1 cellular context compared by ENCODE assay signal in the genomic region with DNA sequence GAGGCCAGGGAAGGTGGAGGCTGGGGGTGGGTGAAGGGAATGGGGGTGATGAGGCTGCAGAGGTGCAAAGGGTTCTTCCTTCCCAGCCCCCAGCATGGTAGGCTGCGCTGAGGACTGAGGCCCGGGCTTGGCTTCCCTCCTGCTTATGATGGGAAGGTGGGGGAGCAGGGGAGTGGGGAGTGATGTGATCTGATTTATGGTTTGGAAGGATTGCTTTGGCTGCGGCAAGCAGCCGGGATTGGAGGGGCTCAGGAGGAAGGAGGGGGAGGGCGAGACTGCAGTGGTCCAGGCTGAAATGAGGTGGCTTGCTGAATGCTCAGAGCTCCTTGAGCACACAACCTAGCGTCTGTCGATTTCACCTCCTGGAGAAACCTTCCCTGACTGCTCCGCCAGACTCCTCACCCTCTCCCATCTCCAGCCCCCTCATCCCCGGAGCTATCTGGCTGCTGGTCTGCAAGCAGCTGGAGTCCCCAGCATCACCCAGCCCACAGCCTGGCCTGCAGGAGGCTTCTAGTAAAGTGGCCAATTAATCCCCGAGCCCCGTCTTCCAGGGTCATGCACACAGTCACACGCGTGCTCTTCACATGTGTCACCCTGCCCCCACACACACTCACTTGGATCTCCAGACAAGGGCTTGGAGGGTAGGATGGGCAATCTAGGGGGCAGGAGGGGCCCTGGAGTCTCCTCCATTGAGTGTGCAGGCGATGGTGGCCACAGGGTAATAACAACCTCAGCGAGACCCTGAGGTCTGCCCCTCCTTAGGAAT.
TF ChIP-seq lines count a peak whose summit lies in the region.

No MANE protein-coding gene starts in this region.

TF ChIP-seq in WTC11, 78 proteins besides CTCF, POLR2A, EP300 and RAD21 (continued from another document):
- TF ChIP-seq E2F4 (CRISPR knock-in tag; IDR thresholded peaks at IDR 0.05; ENCODE audit: borderline replicate concordance, low read depth) (no peak), ATF3 (CRISPR knock-in tag; conservative IDR thresholded peaks at IDR 0.05) (no peak)
- TF ChIP-seq, protein P1, sequence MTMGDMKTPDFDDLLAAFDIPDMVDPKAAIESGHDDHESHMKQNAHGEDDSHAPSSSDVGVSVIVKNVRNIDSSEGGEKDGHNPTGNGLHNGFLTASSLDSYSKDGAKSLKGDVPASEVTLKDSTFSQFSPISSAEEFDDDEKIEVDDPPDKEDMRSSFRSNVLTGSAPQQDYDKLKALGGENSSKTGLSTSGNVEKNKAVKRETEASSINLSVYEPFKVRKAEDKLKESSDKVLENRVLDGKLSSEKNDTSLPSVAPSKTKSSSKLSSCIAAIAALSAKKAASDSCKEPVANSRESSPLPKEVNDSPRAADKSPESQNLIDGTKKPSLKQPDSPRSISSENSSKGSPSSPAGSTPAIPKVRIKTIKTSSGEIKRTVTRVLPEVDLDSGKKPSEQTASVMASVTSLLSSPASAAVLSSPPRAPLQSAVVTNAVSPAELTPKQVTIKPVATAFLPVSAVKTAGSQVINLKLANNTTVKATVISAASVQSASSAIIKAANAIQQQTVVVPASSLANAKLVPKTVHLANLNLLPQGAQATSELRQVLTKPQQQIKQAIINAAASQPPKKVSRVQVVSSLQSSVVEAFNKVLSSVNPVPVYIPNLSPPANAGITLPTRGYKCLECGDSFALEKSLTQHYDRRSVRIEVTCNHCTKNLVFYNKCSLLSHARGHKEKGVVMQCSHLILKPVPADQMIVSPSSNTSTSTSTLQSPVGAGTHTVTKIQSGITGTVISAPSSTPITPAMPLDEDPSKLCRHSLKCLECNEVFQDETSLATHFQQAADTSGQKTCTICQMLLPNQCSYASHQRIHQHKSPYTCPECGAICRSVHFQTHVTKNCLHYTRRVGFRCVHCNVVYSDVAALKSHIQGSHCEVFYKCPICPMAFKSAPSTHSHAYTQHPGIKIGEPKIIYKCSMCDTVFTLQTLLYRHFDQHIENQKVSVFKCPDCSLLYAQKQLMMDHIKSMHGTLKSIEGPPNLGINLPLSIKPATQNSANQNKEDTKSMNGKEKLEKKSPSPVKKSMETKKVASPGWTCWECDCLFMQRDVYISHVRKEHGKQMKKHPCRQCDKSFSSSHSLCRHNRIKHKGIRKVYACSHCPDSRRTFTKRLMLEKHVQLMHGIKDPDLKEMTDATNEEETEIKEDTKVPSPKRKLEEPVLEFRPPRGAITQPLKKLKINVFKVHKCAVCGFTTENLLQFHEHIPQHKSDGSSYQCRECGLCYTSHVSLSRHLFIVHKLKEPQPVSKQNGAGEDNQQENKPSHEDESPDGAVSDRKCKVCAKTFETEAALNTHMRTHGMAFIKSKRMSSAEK (CRISPR knock-in tag; IDR thresholded peaks at IDR 0.05; ENCODE audit: borderline replicate concordance): no peak
